In genomic region chr4:148203056-148203898, GRCh38 we compare ENCODE assay signal across 10 cellular contexts.
DNase-seq lines count a peak whose midpoint lies in the region; TF ChIP-seq lines count a peak whose summit lies in the region.
"Had no signal": no experiment of that assay in that cellular context is flagged by ENCODE, and none has a peak within 500 bp of the region (broad histone marks: within the 10 kb centered on the region; RNA-seq: fewer than 3 reads in every experiment).

No MANE protein-coding gene starts in this region.

- TF ChIP-seq POLR2A in Peyer's patch (IDR thresholded peaks at IDR 0.05): no peak

- no peaks in the 10 kb centered on the region for H3K9me3 Mint-ChIP-seq in neural progenitor cell

- H3K4me2 ChIP-seq in neural progenitor cell: peak overlapping the region; percentile 59

- H3K36me3 Mint-ChIP-seq in neural progenitor cell: no peaks in the 10 kb centered on the region

- H3F3A ChIP-seq in neural progenitor cell (ENCODE audit: low read depth): peaks cover 22% of the 10 kb centered on the region

- peak overlapping the region; percentile 77 for H3K27ac ChIP-seq in left ventricle myocardium inferior (replicated peaks)
- peak overlapping the region; percentile 71 for H3K27ac ChIP-seq in neural progenitor cell
- H3K27ac ChIP-seq in Peyer's patch: peak overlapping the region in 1 of 4 donors; percentile 35
- H3K27ac ChIP-seq: prostate gland had no signal

- H3K4me1 ChIP-seq in left ventricle myocardium inferior (peaks cover 37% of the 10 kb centered on the region), neural progenitor cell (peaks cover 42% of the 10 kb centered on the region), Peyer's patch (peaks cover 0 to 17% (median 0%) of the 10 kb centered on the region in 4 donors)
- H3K4me1 ChIP-seq: prostate gland had no signal

- no peaks in the 10 kb centered on the region for H3K79me2 ChIP-seq in neural progenitor cell (ENCODE audit: low read depth)

- intact Hi-C loops in left ventricle myocardium inferior (cut with micrococcal nuclease): no loop called here

- H2AFZ ChIP-seq in neural progenitor cell (replicated peaks): no peak overlapping the region

- H3K4me3 ChIP-seq in left ventricle myocardium inferior (peak overlapping the region; percentile 31), neural progenitor cell (peak overlapping the region; percentile 8), Peyer's patch (no peak overlapping the region)
- H3K4me3 ChIP-seq: prostate gland had no signal

- H3K9me3 ChIP-seq in left ventricle myocardium inferior (replicated peaks): no peaks in the 10 kb centered on the region
- H3K9me3 ChIP-seq in neural progenitor cell (ENCODE audit: low read depth): no peaks in the 10 kb centered on the region
- no peaks in the 10 kb centered on the region for H3K9me3 ChIP-seq in Peyer's patch
- H3K9me3 ChIP-seq: prostate gland had no signal

- no peaks in the 10 kb centered on the region for H3K27me3 ChIP-seq in left ventricle myocardium inferior (ENCODE audit: low read depth)
- H3K27me3 ChIP-seq in neural progenitor cell: no peaks in the 10 kb centered on the region
- H3K27me3 ChIP-seq in Peyer's patch: no peaks in the 10 kb centered on the region

- TF ChIP-seq CTCF in left ventricle myocardium inferior (IDR thresholded peaks at IDR 0.05; ENCODE audit: borderline replicate concordance) (no peak), neural progenitor cell (IDR thresholded peaks at IDR 0.05) (no peak), Peyer's patch (IDR thresholded peaks at IDR 0.05) (no peak)

- H4K20me1 ChIP-seq in neural progenitor cell (ENCODE audit: low read depth): no peaks in the 10 kb centered on the region

- no peak overlapping the region for H3K9ac ChIP-seq in neural progenitor cell

- DNase-seq in COR-L47 (lab: John Stamatoyannopoulos, UW) (peak; percentile 80), NCI-H748 treated with DMSO at 0.1 percent for 48 hours (lab: John Stamatoyannopoulos, UW) (peak; percentile 9), left ventricle myocardium inferior (no peak), neural progenitor cell (ENCODE audit: low spot score) (peak; percentile 64), RPMI8226 (no peak), HCEC 1CT (no peak), activated gamma-delta T cell (lab: John Stamatoyannopoulos, UW) (no peak), Peyer's patch (no peak)
- DNase-seq: GDM1 had no signal

- H3K36me3 ChIP-seq in left ventricle myocardium inferior: no peaks in the 10 kb centered on the region
- H3K36me3 ChIP-seq in neural progenitor cell: no peaks in the 10 kb centered on the region
- H3K36me3 ChIP-seq in Peyer's patch: no peaks in the 10 kb centered on the region
- H3K36me3 ChIP-seq: prostate gland had no signal

- peaks cover 30% of the 10 kb centered on the region for H3K4me1 Mint-ChIP-seq in neural progenitor cell

- no peak overlapping the region for H3K27ac Mint-ChIP-seq in neural progenitor cell

- peaks cover 8% of the 10 kb centered on the region for H3K27me3 Mint-ChIP-seq in neural progenitor cell (ENCODE audit: insufficient read depth, low read depth)

- H3K4me3 Mint-ChIP-seq in neural progenitor cell: no peak overlapping the region

Comparison
In these comparisons a context has a peak if more than half of its experiments do, and no peak if none do; other contexts are left out.
1. DNase-seq: peak in COR-L47 (single experiment), NCI-H748 treated with DMSO at 0.1 percent for 48 hours (single experiment) and neural progenitor cell (single experiment); none in left ventricle myocardium inferior (single experiment), RPMI8226 (single experiment), HCEC 1CT (single experiment), activated gamma-delta T cell (single experiment) and Peyer's patch (0 of 3).
2. H3K4me3 ChIP-seq: peak in left ventricle myocardium inferior (single experiment) and neural progenitor cell (single experiment); none in Peyer's patch (0 of 4).